9 cellular contexts compared by ENCODE assay signal in genomic region chr15:43249699-43250203, GRCh38. TPM values are rescaled to one million over a fixed set of nuclear protein-coding genes. Genes with fewer than 3 reads are reported as not detected.
DNase-seq lines count a peak whose midpoint lies in the region; ATAC-seq and TF ChIP-seq lines count a peak whose summit lies in the region.
"Had no signal": no experiment of that assay in that cellular context is flagged by ENCODE, and none has a peak within 500 bp of the region (broad histone marks: within the 10 kb centered on the region; RNA-seq: fewer than 3 reads in every experiment).

No MANE protein-coding gene starts in this region.

- no peak overlapping the region for H4K8ac ChIP-seq in mesenchymal stem cell (ENCODE audit: low read length)

- H2BK12ac ChIP-seq in mesenchymal stem cell (ENCODE audit: low read length in 2 of 2): no peak overlapping the region

- CTCF ChIA-PET in CD8-positive, alpha-beta T cell (lab: Charles Lee): interaction anchor here (2.1 kb wide), 1 partner anchor 36 kb away, joined by 8 read pairs; no protein-coding TSS in a partner anchor

- H3K4me3 ChIP-seq in SJSA1 (no peak overlapping the region), mesenchymal stem cell (ENCODE audit: insufficient read depth in 1 of 2, low read depth in 1 of 2, low read length in 2 of 2) (no peak overlapping the region)
- no peak overlapping the region for H3K4me3 ChIP-seq in CD8-positive, alpha-beta T cell (ENCODE audit: low read depth, low read length)

- no peak overlapping the region for H2BK5ac ChIP-seq in mesenchymal stem cell (ENCODE audit: low read depth, low read length, poor library complexity, severe bottlenecking)

- H3K27ac Mint-ChIP-seq in CD8-positive, alpha-beta T cell: no peak overlapping the region
- H3K27ac Mint-ChIP-seq in nephron progenitor cell: no peak overlapping the region

- no peak overlapping the region for H2AFZ ChIP-seq in mesenchymal stem cell (ENCODE audit: low read depth, low read length)

- peak overlapping the region; percentile 89 for H3K27ac ChIP-seq in SJSA1
- H3K27ac ChIP-seq in mesenchymal stem cell (ENCODE audit: low read length, poor library complexity, severe bottlenecking): peak overlapping the region; percentile 83
- no peak overlapping the region for H3K27ac ChIP-seq in CD8-positive, alpha-beta T cell (ENCODE audit: low read depth, low read length)

- H3K36me3 ChIP-seq in SJSA1: no peaks in the 10 kb centered on the region
- H3K36me3 ChIP-seq in mesenchymal stem cell (ENCODE audit: control insufficient read depth in 1 of 2, insufficient read depth in 2 of 2, low read depth in 1 of 2, low read length in 2 of 2): no peaks in the 10 kb centered on the region
- H3K36me3 ChIP-seq in CD8-positive, alpha-beta T cell (ENCODE audit: insufficient read depth, low read length): no peaks in the 10 kb centered on the region

- H3K4me1 Mint-ChIP-seq in CD8-positive, alpha-beta T cell (ENCODE audit: low read depth): peaks cover 19% of the 10 kb centered on the region
- no peaks in the 10 kb centered on the region for H3K4me1 Mint-ChIP-seq in nephron progenitor cell

- no peak overlapping the region for H3K4ac ChIP-seq in mesenchymal stem cell (ENCODE audit: low read depth in 1 of 2, low read length in 2 of 2)

- H2BK120ac ChIP-seq in mesenchymal stem cell (ENCODE audit: low read depth, low read length): no peak overlapping the region

- WGBS in mesenchymal stem cell: 32% methylated on average over 5 of the region's 5 CpGs

- TF ChIP-seq CTCF in CD8-positive, alpha-beta T cell (IDR thresholded peaks at IDR 0.05): no peak
- TF ChIP-seq CTCF in nephron progenitor cell (IDR thresholded peaks at IDR 0.05): no peak

- POLR2A ChIA-PET in CD8-positive, alpha-beta T cell (lab: Charles Lee): no interaction called here

- no peak overlapping the region for H3K4me2 ChIP-seq in mesenchymal stem cell (ENCODE audit: low read length, poor library complexity, severe bottlenecking)

- peaks cover 10% of the 10 kb centered on the region for H3K27me3 Mint-ChIP-seq in CD8-positive, alpha-beta T cell (ENCODE audit: low read depth)
- peaks cover 31% of the 10 kb centered on the region for H3K27me3 Mint-ChIP-seq in nephron progenitor cell (ENCODE audit: low read depth, poor library complexity)

- H2BK15ac ChIP-seq in mesenchymal stem cell (ENCODE audit: low read depth, poor library complexity, severe bottlenecking): no peak overlapping the region

- H3K27me3 ChIP-seq in SJSA1 (replicated peaks) (no peaks in the 10 kb centered on the region), mesenchymal stem cell (ENCODE audit: control insufficient read depth in 1 of 2, insufficient read depth in 1 of 2, low read length in 2 of 2) (peaks cover 0 to 39% of the 10 kb centered on the region in 2 experiments)
- no peaks in the 10 kb centered on the region for H3K27me3 ChIP-seq in CD8-positive, alpha-beta T cell (ENCODE audit: insufficient read depth, low read length)

- H3K36me3 Mint-ChIP-seq in CD8-positive, alpha-beta T cell: no peaks in the 10 kb centered on the region
- H3K36me3 Mint-ChIP-seq in nephron progenitor cell (ENCODE audit: low read depth): no peaks in the 10 kb centered on the region

- H3K23ac ChIP-seq in mesenchymal stem cell (ENCODE audit: low read length in 2 of 2): no peak overlapping the region

- peak overlapping the region in 1 of 2 experiments; percentile 23 for H3K18ac ChIP-seq in mesenchymal stem cell (ENCODE audit: low read depth in 1 of 2, low read length in 2 of 2)

- H3K14ac ChIP-seq in mesenchymal stem cell (ENCODE audit: low read length in 2 of 2): peak overlapping the region in 1 of 2 experiments; percentile 20

- peaks cover 22% of the 10 kb centered on the region for H3K4me1 ChIP-seq in SJSA1 (replicated peaks)
- peaks cover 15% of the 10 kb centered on the region for H3K4me1 ChIP-seq in mesenchymal stem cell (ENCODE audit: control insufficient read depth, insufficient read depth, low read depth, low read length)
- H3K4me1 ChIP-seq in CD8-positive, alpha-beta T cell (ENCODE audit: insufficient read depth, low read length): no peaks in the 10 kb centered on the region

- DNase-seq in SJSA1 (ENCODE audit: low read depth in 1 of 2, low spot score in 2 of 2) (peak; percentile 81 to 82), mesenchymal stem cell (peak; percentile 79), germinal center (ENCODE audit: low spot score) (no peak), nephron progenitor cell (no peak), HuH-7.5 (ENCODE audit: low spot score) (no peak)
- no peak for DNase-seq in CD8-positive, alpha-beta T cell

- no peak overlapping the region for H3K4me3 Mint-ChIP-seq in CD8-positive, alpha-beta T cell
- H3K4me3 Mint-ChIP-seq in nephron progenitor cell: no peak overlapping the region

- no peaks in the 10 kb centered on the region for H3K79me1 ChIP-seq in mesenchymal stem cell (replicated peaks; ENCODE audit: low read length, poor library complexity, severe bottlenecking)

- no peaks in the 10 kb centered on the region for H3K9me3 Mint-ChIP-seq in CD8-positive, alpha-beta T cell
- no peaks in the 10 kb centered on the region for H3K9me3 Mint-ChIP-seq in nephron progenitor cell

- intact Hi-C loops in CD8-positive, alpha-beta T cell (cut with DNase I, micrococcal nuclease): no loop called here

- no peak overlapping the region for H2AK5ac ChIP-seq in mesenchymal stem cell (ENCODE audit: low read length, severe bottlenecking)

- no peak overlapping the region for H4K91ac ChIP-seq in mesenchymal stem cell (ENCODE audit: low read length)

- H3K9me3 ChIP-seq in SJSA1 (replicated peaks) (no peaks in the 10 kb centered on the region), mesenchymal stem cell (ENCODE audit: control insufficient read depth, low read length) (no peaks in the 10 kb centered on the region)
- H3K9me3 ChIP-seq in CD8-positive, alpha-beta T cell (ENCODE audit: low read length): no peaks in the 10 kb centered on the region

- ATAC-seq in GM18511 (IDR thresholded peaks at IDR 0.05; ENCODE audit: unreplicated experiment) (peak; percentile 51), HG02678 (IDR thresholded peaks at IDR 0.05; ENCODE audit: unreplicated experiment) (peak; percentile 45)
- ATAC-seq in CD8-positive, alpha-beta T cell: no peak

- H3K9ac ChIP-seq in mesenchymal stem cell (ENCODE audit: low read length): no peak overlapping the region

RNA-seq across cellular contexts. Expression of gene TGM5, which starts 17.0 kb away (rescaled TPM):
- 0.24 TPM in 1 of 2 replicates, not detected in the other for total RNA-seq in SJSA1 (2014; rRNA removed; shearing (Covaris generic))
- polyA plus RNA-seq in mesenchymal stem cell (2013, experiment 1 of 2): not detected
- polyA plus RNA-seq in mesenchymal stem cell (2013, experiment 2 of 2): not detected
- not detected for total RNA-seq in CD8-positive, alpha-beta T cell

RNA-seq across cellular contexts. Expression of gene EPB42, which starts 28.9 kb away (rescaled TPM):
- not detected in 2 replicates for total RNA-seq in SJSA1 (2014; rRNA removed; shearing (Covaris generic))
- not detected for polyA plus RNA-seq in mesenchymal stem cell (2013, experiment 1 of 2)
- polyA plus RNA-seq in mesenchymal stem cell (2013, experiment 2 of 2): not detected
- total RNA-seq in CD8-positive, alpha-beta T cell: not detected

RNA-seq across cellular contexts. Expression of gene TGM7, which starts 52.3 kb away (rescaled TPM):
- not detected in 2 replicates for total RNA-seq in SJSA1 (2014; rRNA removed; shearing (Covaris generic))
- polyA plus RNA-seq in mesenchymal stem cell (2013, experiment 1 of 2): not detected
- not detected for polyA plus RNA-seq in mesenchymal stem cell (2013, experiment 2 of 2)
- not detected for total RNA-seq in CD8-positive, alpha-beta T cell
- total RNA-seq: subcutaneous adipose tissue had no signal

Comparison
In these comparisons a context has a peak if more than half of its experiments do, and no peak if none do; other contexts are left out.
1. DNase-seq: peak in SJSA1 (2 of 2) and mesenchymal stem cell (single experiment); none in CD8-positive, alpha-beta T cell (0 of 7), germinal center (single experiment), nephron progenitor cell (single experiment) and HuH-7.5 (single experiment).